Comparison of ENCODE assay signal across 9 cellular contexts in the genomic region with DNA sequence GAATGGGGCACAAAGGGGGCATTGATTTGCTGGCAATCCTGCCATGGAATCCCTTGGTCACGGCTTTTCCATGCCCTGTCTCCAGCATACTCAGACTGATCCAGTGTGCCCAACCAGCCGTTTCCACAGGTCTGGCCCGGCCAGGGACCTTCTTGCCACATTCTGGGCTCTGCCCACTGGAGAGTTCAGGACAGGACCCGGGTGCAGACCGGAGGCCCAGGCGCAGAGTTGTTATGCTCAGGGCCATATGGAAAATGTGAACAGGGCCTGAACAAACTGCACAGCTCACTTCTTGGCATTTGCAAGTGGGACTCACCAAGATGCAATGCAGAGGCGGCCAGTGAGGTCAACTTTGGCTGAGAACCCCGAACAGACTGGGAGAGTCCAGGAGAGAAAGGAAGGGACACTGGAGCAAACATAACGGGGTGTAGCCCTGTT. TPM values are rescaled to one million over a fixed set of nuclear protein-coding genes. Genes with fewer than 3 reads are reported as not detected.
A peak's percentile ranks its signal among the peaks of the same experiment; 100 is the strongest.
DNase-seq lines count a peak whose midpoint lies in the region; ATAC-seq and TF ChIP-seq lines count a peak whose summit lies in the region.
"Had no signal": no experiment of that assay in that cellular context is flagged by ENCODE, and none has a peak within 500 bp of the region (broad histone marks: within the 10 kb centered on the region; RNA-seq: fewer than 3 reads in every experiment).

No MANE protein-coding gene starts in this region.

- no peak for TF ChIP-seq EP300 in transverse colon (IDR thresholded peaks at IDR 0.05; ENCODE audit: low read depth)

- intact Hi-C loops in transverse colon (cut with DNase I; ENCODE audit: low total_unique reads) = no loop called here

- peak overlapping the region; percentile 70 to 77 (median 74) for H3K27ac ChIP-seq in transverse colon

- H3K4me1 ChIP-seq in transverse colon = peaks cover 3 to 29% (median 11%) of the 10 kb centered on the region in 4 donors

- no peaks in the 10 kb centered on the region for H3K9me3 ChIP-seq in transverse colon

- no peaks in the 10 kb centered on the region for H3K27me3 ChIP-seq in transverse colon

- 46% methylated on average over 6 of the region's 9 CpGs; no CpG with 5 or more reads in 1 of the 2 donors for WGBS in transverse colon (ENCODE audit: low coverage in 1 of 2), 2 donors

- no peak for TF ChIP-seq CTCF in transverse colon (IDR thresholded peaks at IDR 0.05)

- no peak for TF ChIP-seq POLR2A in transverse colon (IDR thresholded peaks at IDR 0.05)

- no peak for ATAC-seq in HG02852 (IDR thresholded peaks at IDR 0.05; ENCODE audit: unreplicated experiment)
- no peak for ATAC-seq in GM19324 (IDR thresholded peaks at IDR 0.05; ENCODE audit: low FRiP score, unreplicated experiment)

- H3K4me3 ChIP-seq in transverse colon = no peak overlapping the region

- in situ Hi-C loops in transverse colon (cut with MboI; ENCODE audit: low pct_ligation_motif_present in 1 of 4, low pct_unique_long_range_greater_than_20kb in 1 of 4, low sequenced_read_pairs in 3 of 4) = loop anchor here in 1 of 4 donors (25.0 kb wide), 1 partner anchor 146 kb away; no protein-coding TSS in a partner anchor

- peak; percentile 4 for DNase-seq in NCI-H1092 treated with DMSO at 0.1 percent for 48 hours (lab: John Stamatoyannopoulos, UW)
- no peak for DNase-seq in NCI-H1092 (lab: John Stamatoyannopoulos, UW)
- peak; percentile 40 to 74 for DNase-seq in dermis microvascular lymphatic vessel endothelial cell (ENCODE audit: low read depth in 2 of 2)
- DNase-seq in lung microvascular endothelial cell (ENCODE audit: low read depth in 2 of 2) = peak; percentile 75 to 82
- DNase-seq in transverse colon = peak; percentile 53
- no peak for DNase-seq in DMS79 treated with DMSO at 0.1 percent for 48 hours (lab: John Stamatoyannopoulos, UW)

- H3K36me3 ChIP-seq in transverse colon = no peaks in the 10 kb centered on the region

RNA-seq across cellular contexts. Expression of gene ASAP2, which starts 15.5 kb away (rescaled TPM):
- total RNA-seq in dermis microvascular lymphatic vessel endothelial cell (29.8 and 30.0 TPM in 2 replicates), lung microvascular endothelial cell (26.2 and 28.8 TPM in 2 replicates), transverse colon (10 to 100 TPM; 33.2 to 62.1 (median 54.5) TPM)
- total RNA-seq: B cell had no signal

Comparison
In these comparisons a context has a peak if more than half of its experiments do, and no peak if none do; other contexts are left out.
1. DNase-seq: peak in NCI-H1092 treated with DMSO at 0.1 percent for 48 hours (single experiment), dermis microvascular lymphatic vessel endothelial cell (2 of 2), lung microvascular endothelial cell (2 of 2) and transverse colon (single experiment); none in NCI-H1092 (single experiment) and DMS79 treated with DMSO at 0.1 percent for 48 hours (single experiment).